ENCODE assay signal across 24 cellular contexts in genomic region chr12:93073324-93073723, GRCh38.
"Had no signal": no experiment of that assay in that cellular context is flagged by ENCODE, and none has a peak within 500 bp of the region (broad histone marks: within the 10 kb centered on the region; RNA-seq: fewer than 3 reads in every experiment).

No MANE protein-coding gene starts in this region.

- H3K4me1 ChIP-seq: foreskin keratinocyte, gastroesophageal sphincter, heart left ventricle, left lung, lower lobe of right lung had no signal

- H3K4me3 Mint-ChIP-seq: mesothelial cell of epicardium, naive B cell had no signal

- H3K27ac Mint-ChIP-seq: mesothelial cell of epicardium had no signal

- H3K4me1 Mint-ChIP-seq: mesothelial cell of epicardium, naive B cell had no signal

- H3K36me3 ChIP-seq: esophagus muscularis mucosa, gastroesophageal sphincter, heart left ventricle, left lung, lower lobe of right lung had no signal

- H3K9me3 Mint-ChIP-seq: naive B cell had no signal

- H3K79me2 ChIP-seq: hepatocyte had no signal

- H3K27me3 ChIP-seq: esophagus muscularis mucosa, gastroesophageal sphincter, heart left ventricle, hepatocyte, left lung had no signal

- FAIRE-seq: colon, endothelial cell of umbilical vein, frontal cortex, islet of Langerhans, keratinocyte had no signal

- H3K4me3 ChIP-seq: coronary artery, dorsolateral prefrontal cortex, esophagus muscularis mucosa, gastroesophageal sphincter, heart left ventricle, hepatocyte, left lung, lower lobe of right lung, mucosa of descending colon had no signal

- H3K27ac ChIP-seq: coronary artery, dorsolateral prefrontal cortex, esophagus muscularis mucosa, foreskin keratinocyte, gastroesophageal sphincter, heart left ventricle, hepatocyte, left lung, lower lobe of right lung had no signal

- H3K4me2 ChIP-seq: hepatocyte had no signal

- H3K9me3 ChIP-seq: esophagus muscularis mucosa, gastroesophageal sphincter, heart left ventricle, left lung, lower lobe of right lung, mucosa of descending colon had no signal

- H2AFZ ChIP-seq: hepatocyte had no signal

- H3K36me3 Mint-ChIP-seq: mesothelial cell of epicardium, naive B cell had no signal

- DNase-seq: dermis blood vessel endothelial cell; dorsolateral prefrontal cortex; effector CD4-positive, alpha-beta T cell; effector memory CD4-positive, alpha-beta T cell; foreskin keratinocyte; heart left ventricle; hypothalamus; left cardiac atrium; left lung; left ventricle myocardium superior; lower lobe of right lung; mesenchymal stem cell; mucosa of descending colon; naive B cell had no signal
